Comparison of ENCODE assay signal across 8 cellular contexts in genomic region chr4:88219099-88219498, GRCh38.
DNase-seq lines count a peak whose midpoint lies in the region; ATAC-seq, FAIRE-seq and TF ChIP-seq lines count a peak whose summit lies in the region.

No MANE protein-coding gene starts in this region.

- TF ChIP-seq CTCF in mucosa of descending colon (IDR thresholded peaks at IDR 0.05): peak; percentile 41

- no peak overlapping the region for H3K4me3 ChIP-seq in mucosa of descending colon

- ATAC-seq in GM19351 (IDR thresholded peaks at IDR 0.05; ENCODE audit: unreplicated experiment) (peak; percentile 91), mucosa of descending colon (peak; percentile 71)

- FAIRE-seq in endometrium (lab: Jason Lieb, UNC): peak; percentile 90

- DNase-seq in COLO829 (ENCODE audit: low spot score) (peak; percentile 52), Kasumi-1 (lab: John Stamatoyannopoulos, UW) (peak; percentile 71 to 85), RPMI8226 (peak; percentile 59), mucosa of descending colon (peak in 1 of 3 donors; percentile 38), HK-2 (ENCODE audit: unreplicated experiment) (no peak)
- DNase-seq in activated CD4-positive, alpha-beta T cell treated with anti-CD3 and anti-CD28 coated beads, Interleukin-2, amount 50 U/mL, for 4 hours: no peak

- H3K36me3 ChIP-seq in mucosa of descending colon (ENCODE audit: low read depth): no peaks in the 10 kb centered on the region

- intact Hi-C loops in mucosa of descending colon (cut with DNase I, micrococcal nuclease): loop anchor here (2.0 to 10.0 kb wide), 5 partner anchors 153 to 364 kb away; no protein-coding TSS in a partner anchor

- H3K4me1 ChIP-seq in mucosa of descending colon (ENCODE audit: low read depth): no peaks in the 10 kb centered on the region

- H3K9me3 ChIP-seq in mucosa of descending colon: no peaks in the 10 kb centered on the region

Comparison
In these comparisons a context has a peak if more than half of its experiments do, and no peak if none do; other contexts are left out.
1. DNase-seq: peak in COLO829 (single experiment), Kasumi-1 (2 of 2) and RPMI8226 (single experiment); none in HK-2 (single experiment) and activated CD4-positive, alpha-beta T cell treated with anti-CD3 and anti-CD28 coated beads, Interleukin-2, amount 50 U/mL, for 4 hours (0 of 2).